ENCODE assay signal across 8 cellular contexts in genomic region chr13:113153810-113154748, GRCh38. TPM values are rescaled to one million over a fixed set of nuclear protein-coding genes. Genes with fewer than 3 reads are reported as not detected.
A peak's percentile ranks its signal among the peaks of the same experiment; 100 is the strongest.
DNase-seq lines count a peak whose midpoint lies in the region; ATAC-seq and TF ChIP-seq lines count a peak whose summit lies in the region.

No MANE protein-coding gene starts in this region.

- BruUV-seq in PC-9 (replicated peaks; lab: Mats Ljungman, UMichigan) = no TSS peak

- no peaks in the 10 kb centered on the region for H4K20me1 ChIP-seq in PC-9 (ENCODE audit: insufficient read depth)

- no peaks in the 10 kb centered on the region for H3K9me3 Mint-ChIP-seq in natural killer cell

- H3K9me2 ChIP-seq in PC-9 (ENCODE audit: insufficient read depth) = no peaks in the 10 kb centered on the region

- DNase-seq in NCI-H748 (lab: John Stamatoyannopoulos, UW; ENCODE audit: unreplicated experiment) (peak; percentile 67), NCI-H748 treated with DMSO at 0.1 percent for 48 hours (lab: John Stamatoyannopoulos, UW) (no peak), PC-9 (peak; percentile 55), fibroblast of pulmonary artery (ENCODE audit: low read depth) (peak; percentile 68), natural killer cell (peak; percentile 62)
- peak; percentile 61 for DNase-seq in activated effector memory CD4-positive, alpha-beta T cell treated with Interleukin-2 at 50 U/mL for 16 hours
- DNase-seq in stimulated activated naive CD8-positive, alpha-beta T cell treated with anti-CD3 and anti-CD28 coated beads, Interleukin-15, Interleukin-2, amounts not matched to agents 100 U/mL and 50 U/mL, for 24 hours = peak; percentile 73

- CTCF ChIA-PET in PC-9 (lab: Charles Lee) = no interaction called here

- peak overlapping the region; percentile 80 to 83 for H3K27ac Mint-ChIP-seq in natural killer cell

- intact Hi-C loops in PC-9 (cut with micrococcal nuclease; ENCODE audit: unreplicated experiment) = no loop called here
- intact Hi-C loops in natural killer cell (cut with micrococcal nuclease) = loop anchor here (2.0 to 5.0 kb wide), 2 partner anchors 33 to 55 kb away; partner anchors contain the start of genes CUL4A and PCID2

- peak overlapping the region; percentile 28; the same call in 1 of the 2 replicates for H3K27ac ChIP-seq in PC-9

- POLR2A ChIA-PET in PC-9 (lab: Charles Lee; ENCODE audit: unreplicated experiment) = no interaction called here

- H3K4me2 ChIP-seq in PC-9 = peak overlapping the region; percentile 99

- H2AFZ ChIP-seq in PC-9 = peak overlapping the region; percentile 94

- peaks cover 32% of the 10 kb centered on the region for H3K27me3 ChIP-seq in PC-9 (ENCODE audit: insufficient read depth, low read depth)

- no peaks in the 10 kb centered on the region for H3K36me3 Mint-ChIP-seq in natural killer cell

- ATAC-seq in HG03432 (IDR thresholded peaks at IDR 0.05; ENCODE audit: unreplicated experiment) = peak; percentile 52
- ATAC-seq in natural killer cell = peak; percentile 78 to 84 (median 83)
- ATAC-seq in stimulated activated naive CD8-positive, alpha-beta T cell treated with anti-CD3 and anti-CD28 coated beads, Interleukin-15, Interleukin-2, amounts not matched to agents 100 U/mL and 50 U/mL, for 24 hours = peak; percentile 41

- H3K36me3 ChIP-seq in PC-9 (ENCODE audit: low read depth) = no peaks in the 10 kb centered on the region

- H3K4me1 ChIP-seq in PC-9 (replicated peaks; ENCODE audit: insufficient read depth) = peaks cover 6% of the 10 kb centered on the region; the same call in 1 of the 2 replicates

- H3K79me2 ChIP-seq in PC-9 (ENCODE audit: low read depth) = no peaks in the 10 kb centered on the region

- H3K4me1 Mint-ChIP-seq in natural killer cell = peaks cover 23 to 27% of the 10 kb centered on the region in 2 donors

- H3K4me3 Mint-ChIP-seq in natural killer cell = peak overlapping the region; percentile 80

- H3K4me3 ChIP-seq in PC-9 = peak overlapping the region; percentile 73
- H3K4me3 ChIP-seq in fibroblast of pulmonary artery (replicated peaks; ENCODE audit: low read depth, low read length) = peak overlapping the region; percentile 40

- peaks cover 0 to 21% of the 10 kb centered on the region in 2 donors for H3K27me3 Mint-ChIP-seq in natural killer cell (ENCODE audit: low read depth in 2 of 2)

- no peaks in the 10 kb centered on the region for H3K9me3 ChIP-seq in PC-9 (ENCODE audit: insufficient read depth, low read depth)

- TF ChIP-seq CTCF in PC-9 (conservative IDR thresholded peaks at IDR 0.05) (no peak), fibroblast of pulmonary artery (IDR thresholded peaks at IDR 0.05; ENCODE audit: low read length, missing control alignments) (no peak), natural killer cell (IDR thresholded peaks at IDR 0.05) (no peak)

- peaks cover 8% of the 10 kb centered on the region; the same call in 1 of the 2 replicates for H3F3A ChIP-seq in PC-9 (ENCODE audit: insufficient read depth, low read depth)

RNA-seq across cellular contexts. Expression of gene PROZ, which starts 4.4 kb away (rescaled TPM):
- total RNA-seq in PC-9 (2021) (not detected in 2 replicates), natural killer cell (under 1 TPM in 1 of 3 donors, not detected in 2; 0.82 TPM)

RNA-seq across cellular contexts. Expression of gene F10, which starts 31.5 kb away (rescaled TPM):
- total RNA-seq in PC-9 (2021) (not detected in 2 replicates), natural killer cell (not detected)

RNA-seq across cellular contexts. Expression of gene F7, which starts 48.5 kb away (rescaled TPM):
- total RNA-seq in PC-9 (2021) = not detected in 2 replicates
- under 1 TPM in 2 of 3 donors, not detected in 1; 0.25 to 0.91 TPM for total RNA-seq in natural killer cell

RNA-seq across cellular contexts. Expression of gene PCID2, which starts 54.4 kb away (rescaled TPM):
- total RNA-seq in PC-9 (2021) = 48.3 and 71.8 TPM in 2 replicates
- 10 to 100 TPM; 26.4 to 68.9 (median 42.3) TPM for total RNA-seq in natural killer cell

RNA-seq across cellular contexts. Expression of gene CUL4A, which starts 55.3 kb away (rescaled TPM):
- total RNA-seq in PC-9 (2021) = 90.8 and 91.0 TPM in 2 replicates
- 10 to 100 TPM; 56.3 to 97.8 (median 97.7) TPM for total RNA-seq in natural killer cell
